In genomic region chr14:55136241-55136640, GRCh38 we compare ENCODE assay signal across 15 cellular contexts. TPM values are rescaled to one million over a fixed set of nuclear protein-coding genes. Genes with fewer than 3 reads are reported as not detected.
DNase-seq lines count a peak whose midpoint lies in the region; TF ChIP-seq lines count a peak whose summit lies in the region.
"Had no signal": no experiment of that assay in that cellular context is flagged by ENCODE, and none has a peak within 500 bp of the region (broad histone marks: within the 10 kb centered on the region; RNA-seq: fewer than 3 reads in every experiment).

No MANE protein-coding gene starts in this region.

- no peaks in the 10 kb centered on the region for H3K27me3 ChIP-seq in uterus

- intact Hi-C loops in uterus (cut with DNase I; ENCODE audit: low total_unique reads) = no loop called here

- H3K27ac ChIP-seq in uterus = peak overlapping the region; percentile 80 to 84

- no peaks in the 10 kb centered on the region for H3K9me3 ChIP-seq in uterus

- peaks cover 0 to 28% of the 10 kb centered on the region in 2 donors for H3K4me1 ChIP-seq in uterus

- TF ChIP-seq POLR2A in uterus (IDR thresholded peaks at IDR 0.05) = no peak

- TF ChIP-seq CTCF in choroid plexus epithelial cell (conservative IDR thresholded peaks at IDR 0.05; ENCODE audit: low read depth, low read length) = no peak
- no peak for TF ChIP-seq CTCF in uterus (IDR thresholded peaks at IDR 0.05)

- H3K36me3 ChIP-seq in uterus = no peaks in the 10 kb centered on the region

- peak; percentile 56 for DNase-seq in RPMI7951 (ENCODE audit: low read depth)
- DNase-seq in choroid plexus epithelial cell (ENCODE audit: low read depth) = peak; percentile 65
- peak; percentile 44 for DNase-seq in kidney tubule cell (ENCODE audit: low spot score)
- no peak for DNase-seq in uterus
- DNase-seq in SHP77 (lab: John Stamatoyannopoulos, UW) = no peak
- DNase-seq in NCI-H82 treated with DMSO at 0.1 percent for 48 hours (lab: John Stamatoyannopoulos, UW; ENCODE audit: unreplicated experiment) = no peak
- no peak for DNase-seq in LoVo (ENCODE audit: low spot score)
- DNase-seq: activated CD4-positive, alpha-beta T cell treated with anti-CD3 and anti-CD28 coated beads, Interleukin-2, amount 10 ng/mL, durations not matched to agents 24 days and 14 days; activated naive CD8-positive, alpha-beta T cell treated with anti-CD3 and anti-CD28 coated beads, Interleukin-2, amount 10 ng/mL, durations not matched to agents 7 days and 5 days; activated T-cell treated with anti-CD3 and anti-CD28 coated beads, Interleukin-2, amount 50 U/mL, for 1 hour; CD8-positive, alpha-beta T cell; kidney; NCI-H187 treated with DMSO at 0.1 percent for 48 hours; NCI-H774; T1000 had no signal

- H3K4me3 ChIP-seq in choroid plexus epithelial cell (ENCODE audit: low read depth, low read length) (no peak overlapping the region), uterus (no peak overlapping the region)

RNA-seq across cellular contexts. Expression of gene LGALS3, which starts 7.2 kb away (rescaled TPM):
- total RNA-seq in RPMI7951 (2014; rRNA removed; shearing (Covaris generic)) = 145 and 210 TPM in 2 replicates
- 100 to 1,000 TPM in 3 of 4 donors, 10 to 100 TPM in 1; 71.9 to 486 (median 216) TPM for total RNA-seq in uterus

RNA-seq across cellular contexts. Expression of gene DLGAP5, which starts 55.1 kb away (rescaled TPM):
- total RNA-seq in RPMI7951 (2014; rRNA removed; shearing (Covaris generic)) = 109 and 144 TPM in 2 replicates
- total RNA-seq in uterus = 10 to 100 TPM in 1 of 4 donors, under 1 TPM in 1, not detected in 2; 0.29 to 22.1 TPM

Comparison
In these comparisons a context has a peak if more than half of its experiments do, and no peak if none do; other contexts are left out.
1. DNase-seq: peak in RPMI7951 (single experiment), choroid plexus epithelial cell (single experiment) and kidney tubule cell (single experiment); none in uterus (0 of 2), SHP77 (0 of 2), NCI-H82 treated with DMSO at 0.1 percent for 48 hours (single experiment) and LoVo (single experiment).